ENCODE assay signal across 2 cellular contexts in genomic region chr9:38020251-38021076, GRCh38.
TF ChIP-seq lines count a peak whose summit lies in the region.

No MANE protein-coding gene starts in this region.

TF ChIP-seq in GM23338, 12 proteins besides CTCF, POLR2A, EP300 and RAD21:
- TF ChIP-seq CREB1 (CRISPR knock-in tag; IDR thresholded peaks at IDR 0.05; ENCODE audit: low read depth) (no peak), ZNF114 (CRISPR knock-in tag; IDR thresholded peaks at IDR 0.05) (no peak), JUNB (IDR thresholded peaks at IDR 0.05; ENCODE audit: unreplicated experiment) (no peak), ZNF462 (CRISPR knock-in tag; IDR thresholded peaks at IDR 0.05) (no peak), ETS1 (IDR thresholded peaks at IDR 0.05) (no peak), EZH2phosphoT487 (IDR thresholded peaks at IDR 0.05; ENCODE audit: unreplicated experiment) (no peak), EZH2 (IDR thresholded peaks at IDR 0.05; ENCODE audit: low read depth, unreplicated experiment) (no peak), NANOG (IDR thresholded peaks at IDR 0.05; ENCODE audit: borderline replicate concordance) (no peak), ZNF331 (CRISPR knock-in tag; IDR thresholded peaks at IDR 0.05; ENCODE audit: low read depth) (no peak), STAT1 (IDR thresholded peaks at IDR 0.05; ENCODE audit: unreplicated experiment) (no peak), POLR2AphosphoS5 (IDR thresholded peaks at IDR 0.05; ENCODE audit: low read depth) (no peak)
- TF ChIP-seq, protein P1, sequence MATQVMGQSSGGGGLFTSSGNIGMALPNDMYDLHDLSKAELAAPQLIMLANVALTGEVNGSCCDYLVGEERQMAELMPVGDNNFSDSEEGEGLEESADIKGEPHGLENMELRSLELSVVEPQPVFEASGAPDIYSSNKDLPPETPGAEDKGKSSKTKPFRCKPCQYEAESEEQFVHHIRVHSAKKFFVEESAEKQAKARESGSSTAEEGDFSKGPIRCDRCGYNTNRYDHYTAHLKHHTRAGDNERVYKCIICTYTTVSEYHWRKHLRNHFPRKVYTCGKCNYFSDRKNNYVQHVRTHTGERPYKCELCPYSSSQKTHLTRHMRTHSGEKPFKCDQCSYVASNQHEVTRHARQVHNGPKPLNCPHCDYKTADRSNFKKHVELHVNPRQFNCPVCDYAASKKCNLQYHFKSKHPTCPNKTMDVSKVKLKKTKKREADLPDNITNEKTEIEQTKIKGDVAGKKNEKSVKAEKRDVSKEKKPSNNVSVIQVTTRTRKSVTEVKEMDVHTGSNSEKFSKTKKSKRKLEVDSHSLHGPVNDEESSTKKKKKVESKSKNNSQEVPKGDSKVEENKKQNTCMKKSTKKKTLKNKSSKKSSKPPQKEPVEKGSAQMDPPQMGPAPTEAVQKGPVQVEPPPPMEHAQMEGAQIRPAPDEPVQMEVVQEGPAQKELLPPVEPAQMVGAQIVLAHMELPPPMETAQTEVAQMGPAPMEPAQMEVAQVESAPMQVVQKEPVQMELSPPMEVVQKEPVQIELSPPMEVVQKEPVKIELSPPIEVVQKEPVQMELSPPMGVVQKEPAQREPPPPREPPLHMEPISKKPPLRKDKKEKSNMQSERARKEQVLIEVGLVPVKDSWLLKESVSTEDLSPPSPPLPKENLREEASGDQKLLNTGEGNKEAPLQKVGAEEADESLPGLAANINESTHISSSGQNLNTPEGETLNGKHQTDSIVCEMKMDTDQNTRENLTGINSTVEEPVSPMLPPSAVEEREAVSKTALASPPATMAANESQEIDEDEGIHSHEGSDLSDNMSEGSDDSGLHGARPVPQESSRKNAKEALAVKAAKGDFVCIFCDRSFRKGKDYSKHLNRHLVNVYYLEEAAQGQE (IDR thresholded peaks at IDR 0.05; ENCODE audit: unreplicated experiment): no peak

TF ChIP-seq in H1, 55 proteins besides CTCF, POLR2A, EP300 and RAD21:
- TF ChIP-seq TCF12 (IDR thresholded peaks at IDR 0.05; ENCODE audit: low read depth, low read length) (no peak), SIRT6 (IDR thresholded peaks at IDR 0.05; ENCODE audit: low read length) (no peak), SP1 (IDR thresholded peaks at IDR 0.05; ENCODE audit: low read depth, low read length) (no peak), TAF7 (optimal IDR thresholded peaks at IDR 0.05; ENCODE audit: borderline replicate concordance, low read depth, low read length) (no peak), ZNF274 (IDR thresholded peaks at IDR 0.05; ENCODE audit: borderline replicate concordance, extremely low read depth, low read length) (no peak)
